In the genomic region with DNA sequence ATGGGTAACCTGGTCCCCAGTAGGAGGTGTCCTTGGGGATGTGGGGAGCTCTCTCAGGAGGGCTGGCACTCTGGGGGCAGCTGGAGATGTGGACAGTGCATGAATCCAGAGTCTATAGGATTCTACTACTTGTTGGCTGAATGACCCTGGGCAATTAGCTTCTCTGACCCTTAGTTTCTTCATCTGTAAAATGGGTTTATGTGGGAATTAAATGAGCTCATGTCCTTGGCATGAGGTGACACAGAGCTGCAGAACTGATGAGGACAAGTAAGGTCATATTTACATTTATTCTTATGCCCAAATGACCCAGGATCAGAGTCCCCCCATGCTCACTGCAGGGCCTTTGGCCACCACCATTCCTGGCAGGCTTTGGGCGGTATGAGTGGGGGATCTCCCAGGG, we compare ENCODE assay signal across 32 cellular contexts. TPM values are rescaled to one million over a fixed set of nuclear protein-coding genes. Genes with fewer than 3 reads are reported as not detected.
"Had no signal": no experiment of that assay in that cellular context is flagged by ENCODE, and none has a peak within 500 bp of the region (broad histone marks: within the 10 kb centered on the region; RNA-seq: fewer than 3 reads in every experiment).

No MANE protein-coding gene starts in this region.

- H3K27ac ChIP-seq: ovary, parathyroid adenoma, psoas muscle, skin epidermis, spleen, suprapubic skin, testis, tibial artery, transverse colon, upper lobe of right lung, uterus had no signal

- H3K9me3 ChIP-seq: ovary, psoas muscle, spleen, suprapubic skin, testis, tibial artery, transverse colon, upper lobe of right lung, uterus had no signal

- H3K9me3 Mint-ChIP-seq: naive thymus-derived CD8-positive, alpha-beta T cell; natural killer cell treated with Interleukin-12 subunit alpha and Interleukin-12 subunit beta and Interleukin-15 and Interleukin-18, amount 100 ng/mL, for 72 hours; nephron progenitor cell; neural crest cell; stimulated activated memory B cell treated with anti-CD40 and anti-IgM and Interleukin-4, amounts not matched to agents 10 μg/mL and 1 μg/mL and 100 μg/mL, for 72 hours; stimulated activated naive CD8-positive, alpha-beta T cell treated with anti-CD3 and anti-CD28 coated beads, Interleukin-15, amount 100 ng/mL, for 72 hours; type B pancreatic cell had no signal

- ATAC-seq: naive thymus-derived CD8-positive, alpha-beta T cell; natural killer cell treated with Interleukin-12 subunit alpha and Interleukin-12 subunit beta and Interleukin-15 and Interleukin-18, amount 100 ng/mL, for 72 hours; psoas muscle; right cardiac atrium; sciatic nerve; stimulated activated memory B cell treated with anti-CD40 and anti-IgM and Interleukin-4, amounts not matched to agents 10 μg/mL and 1 μg/mL and 100 μg/mL, for 72 hours; stimulated activated naive CD8-positive, alpha-beta T cell treated with anti-CD3 and anti-CD28 coated beads, Interleukin-15, amount 100 ng/mL, for 72 hours; stimulated activated naive CD8-positive, alpha-beta T cell treated with anti-CD3 and anti-CD28 coated beads, Interleukin-15, Interleukin-2, amounts not matched to agents 100 U/mL and 50 U/mL, for 24 hours; upper lobe of right lung had no signal

- H3K27ac Mint-ChIP-seq: naive thymus-derived CD8-positive, alpha-beta T cell; natural killer cell treated with Interleukin-12 subunit alpha and Interleukin-12 subunit beta and Interleukin-15 and Interleukin-18, amount 100 ng/mL, for 72 hours; nephron progenitor cell; progenitor cell of endocrine pancreas; stimulated activated memory B cell treated with anti-CD40 and anti-IgM and Interleukin-4, amounts not matched to agents 10 μg/mL and 1 μg/mL and 100 μg/mL, for 72 hours; stimulated activated naive CD8-positive, alpha-beta T cell treated with anti-CD3 and anti-CD28 coated beads, Interleukin-15, amount 100 ng/mL, for 72 hours; type B pancreatic cell had no signal

- H3K4me3 ChIP-seq: ovary, psoas muscle, skin epidermis, smooth muscle cell, spleen, suprapubic skin, testis, tibial artery, transverse colon, upper lobe of right lung, uterus had no signal

- H2AFZ ChIP-seq: parathyroid adenoma had no signal

- H3K27me3 ChIP-seq: ovary, testis, uterus had no signal

- DNase-seq: naive thymus-derived CD8-positive, alpha-beta T cell; nephron progenitor cell; occipital lobe; ovary; psoas muscle; spleen; stimulated activated CD4-positive, alpha-beta T cell treated with anti-CD3 and anti-CD28 coated beads, Interleukin-12 subunit alpha, Interleukin-12 subunit beta, amount 100 ng/mL, for 4 hours; stimulated activated CD4-positive, alpha-beta T cell treated with anti-CD3 and anti-CD28 coated beads, Interleukin-1b, Interleukin-23, amount 100 ng/mL, for 48 hours; stimulated activated CD4-positive, alpha-beta T cell treated with anti-CD3 and anti-CD28 coated beads, Interleukin-4, amount 100 ng/mL, for 1 hour; stimulated activated CD4-positive, alpha-beta T cell treated with anti-CD3 and anti-CD28 coated beads, Interleukin-4, amount 100 ng/mL, for 4 hours; stimulated activated CD8-positive, alpha-beta memory T cell treated with anti-CD3 and anti-CD28 coated beads, Interleukin-4, amount 100 ng/mL, for 48 hours; stimulated activated naive CD4-positive, alpha-beta T cell; stimulated activated naive CD8-positive, alpha-beta T cell treated with anti-CD3 and anti-CD28 coated beads, Interleukin-15, amount 100 ng/mL, for 72 hours; stimulated activated naive CD8-positive, alpha-beta T cell treated with anti-CD3 and anti-CD28 coated beads, Interleukin-15, Interleukin-2, amounts not matched to agents 100 U/mL and 50 U/mL, for 24 hours; substantia nigra; testis; tibial artery; transverse colon; upper lobe of right lung; uterus had no signal

- H3K4me3 Mint-ChIP-seq: naive thymus-derived CD8-positive, alpha-beta T cell; natural killer cell treated with Interleukin-12 subunit alpha and Interleukin-12 subunit beta and Interleukin-15 and Interleukin-18, amount 100 ng/mL, for 72 hours; neural crest cell; stimulated activated memory B cell treated with anti-CD40 and anti-IgM and Interleukin-4, amounts not matched to agents 10 μg/mL and 1 μg/mL and 100 μg/mL, for 72 hours; stimulated activated naive CD8-positive, alpha-beta T cell treated with anti-CD3 and anti-CD28 coated beads, Interleukin-15, amount 100 ng/mL, for 72 hours; type B pancreatic cell had no signal

- H3K4me1 Mint-ChIP-seq: stimulated activated memory B cell treated with anti-CD40 and anti-IgM and Interleukin-4, amounts not matched to agents 10 μg/mL and 1 μg/mL and 100 μg/mL, for 72 hours had no signal

- H3K4me2 ChIP-seq: smooth muscle cell had no signal

- H3K79me2 ChIP-seq: parathyroid adenoma had no signal

- H3K9ac ChIP-seq: parathyroid adenoma had no signal

- H3K36me3 Mint-ChIP-seq: naive thymus-derived CD8-positive, alpha-beta T cell; natural killer cell treated with Interleukin-12 subunit alpha and Interleukin-12 subunit beta and Interleukin-15 and Interleukin-18, amount 100 ng/mL, for 72 hours; stimulated activated memory B cell treated with anti-CD40 and anti-IgM and Interleukin-4, amounts not matched to agents 10 μg/mL and 1 μg/mL and 100 μg/mL, for 72 hours; type B pancreatic cell had no signal

- H3K36me3 ChIP-seq: ovary, spleen, suprapubic skin, tibial artery, transverse colon, upper lobe of right lung, uterus had no signal

RNA-seq across cellular contexts. Expression of a gene that starts 29.3 kb away (rescaled TPM):
- total RNA-seq: natural killer cell treated with Interleukin-12 subunit alpha and Interleukin-12 subunit beta and Interleukin-15 and Interleukin-18, amount 100 ng/mL, for 72 hours; osteoblast had no signal
- polyA plus RNA-seq: naive thymus-derived CD8-positive, alpha-beta T cell had no signal
